ENCODE assay signal across 8 cellular contexts in the genomic region with DNA sequence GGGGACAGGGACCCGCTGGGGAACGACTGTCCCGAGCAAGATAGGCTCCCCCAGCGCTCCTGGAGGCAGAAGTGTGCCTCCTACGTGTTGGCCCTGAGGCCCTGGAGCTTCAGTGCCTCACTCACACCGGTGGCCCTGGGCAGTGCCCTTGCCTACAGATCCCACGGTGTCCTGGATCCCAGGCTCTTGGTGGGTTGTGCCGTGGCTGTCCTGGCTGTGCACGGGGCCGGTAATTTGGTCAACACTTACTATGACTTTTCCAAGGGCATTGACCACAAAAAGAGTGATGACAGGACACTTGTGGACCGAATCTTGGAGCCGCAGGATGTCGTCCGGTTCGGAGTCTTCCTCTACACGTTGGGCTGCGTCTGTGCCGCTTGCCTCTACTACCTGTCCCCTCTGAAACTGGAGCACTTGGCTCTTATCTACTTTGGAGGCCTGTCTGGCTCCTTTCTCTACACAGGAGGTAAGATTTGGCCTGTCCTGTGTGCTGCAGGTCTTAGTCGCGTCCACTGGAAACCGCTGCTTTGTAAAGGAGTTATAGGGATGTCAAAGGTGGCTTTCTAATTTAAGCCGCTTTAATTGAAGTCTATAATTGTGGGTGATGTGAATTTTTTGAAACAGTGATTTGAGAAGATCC. TPM values are rescaled to one million over a fixed set of nuclear protein-coding genes. Genes with fewer than 3 reads are reported as not detected.
DNase-seq lines count a peak whose midpoint lies in the region; ATAC-seq and TF ChIP-seq lines count a peak whose summit lies in the region.

No MANE protein-coding gene starts in this region.

- H2BK20ac ChIP-seq in H9 (ENCODE audit: low read depth, low read length, poor library complexity, severe bottlenecking): no peak overlapping the region

- H3K14ac ChIP-seq in H9 (ENCODE audit: insufficient read depth, low read length): no peak overlapping the region

- H3K9ac ChIP-seq in H9 (ENCODE audit: extremely low read depth, insufficient read length, low read length): peak overlapping the region; percentile 77

- H2BK120ac ChIP-seq in H9 (ENCODE audit: low read depth, low read length, poor library complexity, severe bottlenecking): no peak overlapping the region

- peaks cover 7% of the 10 kb centered on the region; the same call in 1 of the 2 replicates for H3K79me2 ChIP-seq in H9 (ENCODE audit: insufficient read depth, low read length)

- no peaks in the 10 kb centered on the region for H3K9me3 Mint-ChIP-seq in H9
- H3K9me3 Mint-ChIP-seq in effector memory CD8-positive, alpha-beta T cell: no peaks in the 10 kb centered on the region
- no peaks in the 10 kb centered on the region for H3K9me3 Mint-ChIP-seq in natural killer cell treated with Interleukin-12 subunit alpha and Interleukin-12 subunit beta and Interleukin-15 and Interleukin-18, amount 100 ng/mL, for 72 hours

- no peak overlapping the region for H3K18ac ChIP-seq in H9 (ENCODE audit: insufficient read length, low read depth, low read length)

- H3K4ac ChIP-seq in H9 (ENCODE audit: low read depth, low read length): no peak overlapping the region

- no peak overlapping the region for H2BK15ac ChIP-seq in H9 (ENCODE audit: low read depth, low read length)

- no peak for TF ChIP-seq CTCF in H9 (conservative IDR thresholded peaks at IDR 0.05)

- H3K4me2 ChIP-seq in H9 (ENCODE audit: insufficient read depth, insufficient read length, low read length): peak overlapping the region; percentile 85

- H3K56ac ChIP-seq in H9 (ENCODE audit: insufficient read length, low read depth, low read length): no peak overlapping the region

- H3K23me2 ChIP-seq in H9 (ENCODE audit: insufficient read length, low read depth, low read length, poor library complexity, severe bottlenecking): peaks cover 7% of the 10 kb centered on the region

- no peak overlapping the region for H4K5ac ChIP-seq in H9 (ENCODE audit: insufficient read length, low read depth, low read length)

- peak; percentile 36 for DNase-seq in ELR (ENCODE audit: low read depth)
- peak; percentile 29 for DNase-seq in H9
- DNase-seq in RKO (ENCODE audit: low spot score): peak; percentile 28
- DNase-seq in effector memory CD8-positive, alpha-beta T cell: peak in 1 of 3 experiments; percentile 8
- DNase-seq in natural killer cell treated with Interleukin-12 subunit alpha and Interleukin-12 subunit beta and Interleukin-15 and Interleukin-18, amount 100 ng/mL, for 72 hours (ENCODE audit: low spot score): no peak
- no peak for DNase-seq in middle frontal gyrus (ENCODE audit: extremely low spot score, low spot score)
- DNase-seq in effector CD8-positive, alpha-beta T cell (lab: John Stamatoyannopoulos, UW): no peak
- no peak for DNase-seq in NCI-H2029 (lab: John Stamatoyannopoulos, UW)

- peak; percentile 48 for ATAC-seq in effector memory CD8-positive, alpha-beta T cell (replicated peaks)
- peak; percentile 63 for ATAC-seq in natural killer cell treated with Interleukin-12 subunit alpha and Interleukin-12 subunit beta and Interleukin-15 and Interleukin-18, amount 100 ng/mL, for 72 hours

- H3K4me3 Mint-ChIP-seq in H9: peak overlapping the region; percentile 88 to 98
- peak overlapping the region; percentile 82 to 92 for H3K4me3 Mint-ChIP-seq in effector memory CD8-positive, alpha-beta T cell
- H3K4me3 Mint-ChIP-seq in natural killer cell treated with Interleukin-12 subunit alpha and Interleukin-12 subunit beta and Interleukin-15 and Interleukin-18, amount 100 ng/mL, for 72 hours: peak overlapping the region; percentile 97

- no peaks in the 10 kb centered on the region for H4K20me1 ChIP-seq in H9 (ENCODE audit: control insufficient read depth, insufficient read depth, insufficient read length)

- no peak overlapping the region for H3K23ac ChIP-seq in H9 (ENCODE audit: insufficient read length, low read depth, low read length)

- H3K27me3 Mint-ChIP-seq in H9 (ENCODE audit: low read depth): no peaks in the 10 kb centered on the region
- no peaks in the 10 kb centered on the region for H3K27me3 Mint-ChIP-seq in effector memory CD8-positive, alpha-beta T cell
- no peaks in the 10 kb centered on the region for H3K27me3 Mint-ChIP-seq in natural killer cell treated with Interleukin-12 subunit alpha and Interleukin-12 subunit beta and Interleukin-15 and Interleukin-18, amount 100 ng/mL, for 72 hours

- no CpG with 5 or more reads among the region's 22 CpGs for WGBS in H9 (ENCODE audit: extremely low coverage, insufficient read length, low lambda C conversion rate)

- no peak overlapping the region for H2AFZ ChIP-seq in H9 (ENCODE audit: low read length)

- no peak overlapping the region for H4K8ac ChIP-seq in H9 (replicated peaks; ENCODE audit: insufficient read length, low read depth, low read length)

- H3K36me3 Mint-ChIP-seq in H9 (ENCODE audit: insufficient read depth in 1 of 3, low read depth in 3 of 3): peaks cover 7 to 24% (median 17%) of the 10 kb centered on the region in 3 experiments
- peaks cover 22% of the 10 kb centered on the region for H3K36me3 Mint-ChIP-seq in effector memory CD8-positive, alpha-beta T cell (ENCODE audit: insufficient read depth)
- H3K36me3 Mint-ChIP-seq in natural killer cell treated with Interleukin-12 subunit alpha and Interleukin-12 subunit beta and Interleukin-15 and Interleukin-18, amount 100 ng/mL, for 72 hours: peaks cover 12% of the 10 kb centered on the region

- no peaks in the 10 kb centered on the region for H3K79me1 ChIP-seq in H9 (ENCODE audit: insufficient read depth, low read depth, low read length, poor library complexity, severe bottlenecking)

- H3K27me3 ChIP-seq in H9 (ENCODE audit: insufficient read depth, low read length): no peaks in the 10 kb centered on the region

- H4K91ac ChIP-seq in H9 (ENCODE audit: insufficient read length, low read depth, low read length): no peak overlapping the region

- no peaks in the 10 kb centered on the region for H3K9me3 ChIP-seq in H9 (ENCODE audit: control insufficient read depth, low read depth, low read length)

- no peak overlapping the region for H2BK12ac ChIP-seq in H9 (ENCODE audit: insufficient read length, low read depth, low read length)

- H3K4me1 Mint-ChIP-seq in H9: peaks cover 18 to 20% of the 10 kb centered on the region in 2 experiments
- H3K4me1 Mint-ChIP-seq in effector memory CD8-positive, alpha-beta T cell (ENCODE audit: low read depth in 2 of 2): peaks cover 24 to 32% of the 10 kb centered on the region in 2 donors
- H3K4me1 Mint-ChIP-seq in natural killer cell treated with Interleukin-12 subunit alpha and Interleukin-12 subunit beta and Interleukin-15 and Interleukin-18, amount 100 ng/mL, for 72 hours (ENCODE audit: low read depth in 2 of 2): peaks cover 20 to 21% of the 10 kb centered on the region in 2 donors

- H2AK5ac ChIP-seq in H9 (ENCODE audit: insufficient read length, low read length): no peak overlapping the region

- H3T11ph ChIP-seq in H9 (ENCODE audit: low read length): no peak overlapping the region

- H3K4me1 ChIP-seq in H9 (ENCODE audit: insufficient read depth, low read length): peaks cover 2% of the 10 kb centered on the region; the same call in 1 of the 2 replicates

- H2BK5ac ChIP-seq in H9 (ENCODE audit: insufficient read length, low read length): no peak overlapping the region

- no peak overlapping the region for H3K27ac ChIP-seq in H9 (ENCODE audit: insufficient read length, low read depth, low read length)

- H3K27ac Mint-ChIP-seq in H9: peak overlapping the region; percentile 42 to 96 (median 92); a peak in 4 of 7 replicates
- H3K27ac Mint-ChIP-seq in effector memory CD8-positive, alpha-beta T cell: peak overlapping the region; percentile 87 to 92
- peak overlapping the region; percentile 87 for H3K27ac Mint-ChIP-seq in natural killer cell treated with Interleukin-12 subunit alpha and Interleukin-12 subunit beta and Interleukin-15 and Interleukin-18, amount 100 ng/mL, for 72 hours

RNA-seq across cellular contexts. Expression of a gene that starts 0.7 kb away (rescaled TPM):
- total RNA-seq in H9 (2021): 30.2 and 31.8 TPM in 2 replicates
- 10 to 100 TPM; 19.0 to 41.8 TPM for total RNA-seq in natural killer cell treated with Interleukin-12 subunit alpha and Interleukin-12 subunit beta and Interleukin-15 and Interleukin-18, amount 100 ng/mL, for 72 hours

RNA-seq across cellular contexts. Expression of a gene that starts 11.4 kb away (rescaled TPM):
- total RNA-seq in H9 (2021): 62.9 and 67.5 TPM in 2 replicates
- total RNA-seq in natural killer cell treated with Interleukin-12 subunit alpha and Interleukin-12 subunit beta and Interleukin-15 and Interleukin-18, amount 100 ng/mL, for 72 hours: 10 to 100 TPM; 47.1 to 82.0 TPM

Comparison
In these comparisons a context has a peak if more than half of its experiments do, and no peak if none do; other contexts are left out.
1. DNase-seq: peak in ELR (single experiment), H9 (single experiment) and RKO (single experiment); none in natural killer cell treated with Interleukin-12 subunit alpha and Interleukin-12 subunit beta and Interleukin-15 and Interleukin-18, amount 100 ng/mL, for 72 hours (single experiment), middle frontal gyrus (single experiment), effector CD8-positive, alpha-beta T cell (single experiment) and NCI-H2029 (single experiment).
2. Peak in every context shown above with its lines, with median percentiles within 50 percentile points of each other: H3K27ac Mint-ChIP-seq and H3K4me3 Mint-ChIP-seq.